ENCODE assay signal across 17 cellular contexts in genomic region chr3:170484869-170485268, GRCh38.
DNase-seq lines count a peak whose midpoint lies in the region; ATAC-seq and TF ChIP-seq lines count a peak whose summit lies in the region.
"Had no signal": no experiment of that assay in that cellular context is flagged by ENCODE, and none has a peak within 500 bp of the region (broad histone marks: within the 10 kb centered on the region; RNA-seq: fewer than 3 reads in every experiment).

No MANE protein-coding gene starts in this region.

- TF ChIP-seq CTCF in breast epithelium (IDR thresholded peaks at IDR 0.05) (no peak), MCF 10A (IDR thresholded peaks at IDR 0.05; ENCODE audit: unreplicated experiment) (no peak), nephron progenitor cell (IDR thresholded peaks at IDR 0.05) (no peak)

- DNase-seq in breast epithelium (ENCODE audit: low spot score in 2 of 2) = no peak
- no peak for DNase-seq in MCF 10A (ENCODE audit: unreplicated experiment)
- DNase-seq in nephron progenitor cell = no peak
- no peak for DNase-seq in AML-193 (lab: John Stamatoyannopoulos, UW)
- DNase-seq in stimulated activated naive B cell treated with anti-CD40 and anti-IgM and Interleukin-4, amounts not matched to agents 10 μg/mL and 1 μg/mL and 100 μg/mL, for 72 hours = no peak
- DNase-seq in KBM-7 = no peak
- DNase-seq: BE2C; CD4-positive, CD25-positive, alpha-beta regulatory T cell; CD8-positive, alpha-beta memory T cell; COR-L47; DMS79; GDM1; GM23248 had no signal

- H3K27ac ChIP-seq in breast epithelium = peak overlapping the region; percentile 20 to 38
- peak overlapping the region; percentile 98 for H3K27ac ChIP-seq in layer of hippocampus (ENCODE audit: low read depth, low read length)
- peak overlapping the region; percentile 97 for H3K27ac ChIP-seq in temporal lobe (ENCODE audit: low read depth, low read length)
- H3K27ac ChIP-seq: 22Rv1, GM23248 had no signal

- H3K9me3 Mint-ChIP-seq in MCF 10A (ENCODE audit: unreplicated experiment) (no peaks in the 10 kb centered on the region), nephron progenitor cell (peaks cover 4% of the 10 kb centered on the region)
- no peaks in the 10 kb centered on the region for H3K9me3 Mint-ChIP-seq in stimulated activated naive B cell treated with anti-CD40 and anti-IgM and Interleukin-4, amounts not matched to agents 10 μg/mL and 1 μg/mL and 100 μg/mL, for 72 hours
- H3K9me3 Mint-ChIP-seq: CD8-positive, alpha-beta memory T cell had no signal

- intact Hi-C loops in breast epithelium (cut with DNase I; ENCODE audit: low total_unique reads) = no loop called here
- intact Hi-C loops in MCF 10A (cut with micrococcal nuclease) = no loop called here

- no peak for ATAC-seq in stimulated activated naive B cell treated with anti-CD40 and anti-IgM and Interleukin-4, amounts not matched to agents 10 μg/mL and 1 μg/mL and 100 μg/mL, for 72 hours (replicated peaks)

- no peak overlapping the region for H3K4me3 ChIP-seq in breast epithelium
- H3K4me3 ChIP-seq: GM23248, HAP-1 had no signal

- H3K36me3 ChIP-seq in breast epithelium = no peaks in the 10 kb centered on the region
- H3K36me3 ChIP-seq: HAP-1 had no signal

- H3K4me1 ChIP-seq in breast epithelium = no peaks in the 10 kb centered on the region

- no peak for TF ChIP-seq POLR2A in breast epithelium (IDR thresholded peaks at IDR 0.05)

- H3K9me3 ChIP-seq in breast epithelium = no peaks in the 10 kb centered on the region
- H3K9me3 ChIP-seq: BE2C, HAP-1 had no signal

- no peaks in the 10 kb centered on the region for H3K4me1 Mint-ChIP-seq in MCF 10A (ENCODE audit: insufficient read depth, unreplicated experiment)
- peaks cover 26% of the 10 kb centered on the region for H3K4me1 Mint-ChIP-seq in nephron progenitor cell
- no peaks in the 10 kb centered on the region for H3K4me1 Mint-ChIP-seq in stimulated activated naive B cell treated with anti-CD40 and anti-IgM and Interleukin-4, amounts not matched to agents 10 μg/mL and 1 μg/mL and 100 μg/mL, for 72 hours
- H3K4me1 Mint-ChIP-seq: CD4-positive, CD25-positive, alpha-beta regulatory T cell; CD8-positive, alpha-beta memory T cell had no signal

- POLR2A ChIA-PET in MCF 10A (lab: Yijun Ruan, JAX) = interaction anchor here (0.8 to 1.1 kb wide), 2 partner anchors 8 to 168 kb away, joined by 3 to 6 read pairs; no protein-coding TSS in a partner anchor

- in situ Hi-C loops in KBM-7 (cut with MboI; ENCODE audit: low pct_unique_long_range_greater_than_20kb, low sequenced_read_pairs) = no loop called here

- H3K27me3 Mint-ChIP-seq in MCF 10A (ENCODE audit: insufficient read depth, unreplicated experiment) (no peaks in the 10 kb centered on the region), nephron progenitor cell (ENCODE audit: low read depth, poor library complexity) (no peaks in the 10 kb centered on the region)
- H3K27me3 Mint-ChIP-seq in stimulated activated naive B cell treated with anti-CD40 and anti-IgM and Interleukin-4, amounts not matched to agents 10 μg/mL and 1 μg/mL and 100 μg/mL, for 72 hours = peaks cover 24 to 57% of the 10 kb centered on the region in 2 donors

- H3K36me3 Mint-ChIP-seq in MCF 10A (ENCODE audit: insufficient read depth, unreplicated experiment) (no peaks in the 10 kb centered on the region), nephron progenitor cell (ENCODE audit: low read depth) (no peaks in the 10 kb centered on the region)
- no peaks in the 10 kb centered on the region for H3K36me3 Mint-ChIP-seq in stimulated activated naive B cell treated with anti-CD40 and anti-IgM and Interleukin-4, amounts not matched to agents 10 μg/mL and 1 μg/mL and 100 μg/mL, for 72 hours
- H3K36me3 Mint-ChIP-seq: CD4-positive, CD25-positive, alpha-beta regulatory T cell; CD8-positive, alpha-beta memory T cell had no signal

- H3K27ac Mint-ChIP-seq in MCF 10A (ENCODE audit: low read depth, unreplicated experiment) (no peak overlapping the region), nephron progenitor cell (peak overlapping the region; percentile 61)
- no peak overlapping the region for H3K27ac Mint-ChIP-seq in stimulated activated naive B cell treated with anti-CD40 and anti-IgM and Interleukin-4, amounts not matched to agents 10 μg/mL and 1 μg/mL and 100 μg/mL, for 72 hours
- H3K27ac Mint-ChIP-seq: CD4-positive, CD25-positive, alpha-beta regulatory T cell; CD8-positive, alpha-beta memory T cell had no signal

- BruUV-seq in MCF 10A (replicated peaks; lab: Mats Ljungman, UMichigan) = no TSS peak

- H3K27me3 ChIP-seq in breast epithelium = no peaks in the 10 kb centered on the region
- H3K27me3 ChIP-seq in layer of hippocampus (ENCODE audit: control insufficient read depth, insufficient read depth, low read length) = no peaks in the 10 kb centered on the region
- H3K27me3 ChIP-seq: BE2C had no signal

- CTCF ChIA-PET in MCF 10A (lab: Yijun Ruan, JAX) = interaction anchor here (0.6 to 2.7 kb wide), 2 partner anchors 70 to 327 kb away, joined by 4 to 13 read pairs; no protein-coding TSS in a partner anchor

- H3K4me3 Mint-ChIP-seq in MCF 10A (ENCODE audit: unreplicated experiment) = no peak overlapping the region
- no peak overlapping the region for H3K4me3 Mint-ChIP-seq in nephron progenitor cell
- H3K4me3 Mint-ChIP-seq in stimulated activated naive B cell treated with anti-CD40 and anti-IgM and Interleukin-4, amounts not matched to agents 10 μg/mL and 1 μg/mL and 100 μg/mL, for 72 hours = no peak overlapping the region
- H3K4me3 Mint-ChIP-seq: CD4-positive, CD25-positive, alpha-beta regulatory T cell; CD8-positive, alpha-beta memory T cell had no signal

Comparison
In these comparisons a context has a peak if more than half of its experiments do, and no peak if none do; other contexts are left out.
1. H3K27ac ChIP-seq: peak in every context shown above with its lines; median percentile 98 in layer of hippocampus; 97 in temporal lobe; 29 in breast epithelium.